ENCODE assay signal across 21 cellular contexts in genomic region chr10:95400789-95401188, GRCh38.
A peak's percentile ranks its signal among the peaks of the same experiment; 100 is the strongest.
DNase-seq lines count a peak whose midpoint lies in the region; ATAC-seq, FAIRE-seq and TF ChIP-seq lines count a peak whose summit lies in the region.
"Had no signal": no experiment of that assay in that cellular context is flagged by ENCODE, and none has a peak within 500 bp of the region (broad histone marks: within the 10 kb centered on the region; RNA-seq: fewer than 3 reads in every experiment).

No MANE protein-coding gene starts in this region.

- intact Hi-C loops in heart right ventricle (cut with DNase I), result no loop called here
- intact Hi-C loops in left ventricle myocardium superior (cut with micrococcal nuclease), result no loop called here
- intact Hi-C loops in K562 (cut with micrococcal nuclease), result no loop called here
- intact Hi-C loops in tibial artery (cut with DNase I; ENCODE audit: low total_unique reads), result no loop called here

- no peak overlapping the region for H2BK12ac ChIP-seq in neuronal stem cell (ENCODE audit: low read length)

- H3K4ac ChIP-seq in mesendoderm (ENCODE audit: low read depth, low read length), result no peak overlapping the region
- no peak overlapping the region for H3K4ac ChIP-seq in neuronal stem cell (ENCODE audit: low read length)

- no peak overlapping the region for H3K56ac ChIP-seq in mesendoderm (ENCODE audit: low read length)

- no peak for TF ChIP-seq RAD21 in K562 (CRISPR knock-in tag; conservative IDR thresholded peaks at IDR 0.05 in 1 of 2, IDR thresholded peaks at IDR 0.05 in 1 of 2)

- H2AK5ac ChIP-seq in mesendoderm (ENCODE audit: low read length) (no peak overlapping the region), neuronal stem cell (ENCODE audit: low read depth, low read length) (no peak overlapping the region)

- no peaks in the 10 kb centered on the region for H3K79me2 ChIP-seq in K562 (ENCODE audit: control insufficient read depth, insufficient read depth, low read length)
- no peaks in the 10 kb centered on the region for H3K79me2 ChIP-seq in mesendoderm (ENCODE audit: control insufficient read depth, insufficient read depth, low read length)

- H3K9me3 ChIP-seq in heart right ventricle (no peaks in the 10 kb centered on the region), K562 (replicated peaks; ENCODE audit: control insufficient read depth, insufficient read depth, low read depth, low read length) (no peaks in the 10 kb centered on the region), tibial artery (no peaks in the 10 kb centered on the region), neuronal stem cell (replicated peaks in 1 of 2; ENCODE audit: control insufficient read depth in 2 of 2, insufficient read depth in 1 of 2, low read depth in 1 of 2, low read length in 2 of 2) (no peaks in the 10 kb centered on the region)
- H3K9me3 ChIP-seq: MG63, vagina had no signal

- no peak for TF ChIP-seq POLR2A in K562 (conservative IDR thresholded peaks at IDR 0.05)

- in situ Hi-C loops in K562 (cut with MboI), result no loop called here

- H4K20me1 ChIP-seq in K562 (replicated peaks; ENCODE audit: control insufficient read depth, insufficient read depth, low read length), result no peaks in the 10 kb centered on the region

- H2BK120ac ChIP-seq in mesendoderm (ENCODE audit: low read depth, low read length) (no peak overlapping the region), neuronal stem cell (ENCODE audit: low read depth, low read length) (no peak overlapping the region)

- no peak overlapping the region for H3K4me2 ChIP-seq in K562 (ENCODE audit: insufficient read depth, low read length)
- H3K4me2 ChIP-seq in mesendoderm (ENCODE audit: low read length), result no peak overlapping the region
- H3K4me2 ChIP-seq in neuronal stem cell (ENCODE audit: insufficient read depth, low read length, poor library complexity, severe bottlenecking), result no peak overlapping the region

- H3K9me1 ChIP-seq in K562 (ENCODE audit: control insufficient read depth, insufficient read depth, low read length), result no peaks in the 10 kb centered on the region

- H3K14ac ChIP-seq in neuronal stem cell (ENCODE audit: low read length), result no peak overlapping the region

- H2AFZ ChIP-seq in K562 (ENCODE audit: low read depth, low read length) (no peak overlapping the region), neuronal stem cell (ENCODE audit: low read length) (no peak overlapping the region)

- FAIRE-seq in K562 (lab: Jason Lieb, UNC), result no peak
- FAIRE-seq: A204.1, bronchial epithelial cell, small intestine had no signal

- H3K27ac ChIP-seq in heart right ventricle (peak overlapping the region in 6 of 10 donors; percentile 18 to 95 (median 38)), K562 (ENCODE audit: extremely low read depth, low read depth, low read length) (no peak overlapping the region), mesendoderm (ENCODE audit: low read depth, low read length) (no peak overlapping the region), tibial artery (peak overlapping the region; percentile 78 to 91), neuronal stem cell (replicated peaks; ENCODE audit: low read length) (no peak overlapping the region)
- H3K27ac ChIP-seq: vagina had no signal

- CTCF ChIA-PET in K562 (lab: Yijun Ruan, JAX; ENCODE audit: low intra/inter-chr PET ratio), result no interaction called here

- no peak overlapping the region for H4K91ac ChIP-seq in neuronal stem cell (ENCODE audit: low read depth, low read length, poor library complexity)

- H2BK5ac ChIP-seq in mesendoderm (ENCODE audit: low read length) (no peak overlapping the region), neuronal stem cell (ENCODE audit: low read length) (no peak overlapping the region)

- no peak overlapping the region for H3K18ac ChIP-seq in mesendoderm (ENCODE audit: low read length)
- no peak overlapping the region for H3K18ac ChIP-seq in neuronal stem cell (ENCODE audit: low read length)

- H3K23ac ChIP-seq in mesendoderm (ENCODE audit: low read length), result no peak overlapping the region
- no peak overlapping the region for H3K23ac ChIP-seq in neuronal stem cell (ENCODE audit: low read depth, low read length, poor library complexity)

- POLR2A ChIA-PET in K562 (lab: Yijun Ruan, JAX), result interaction anchor here (0.6 kb wide), 1 partner anchor 13 kb away, joined by 3 read pairs; no protein-coding TSS in a partner anchor

- H3K9ac ChIP-seq in K562 (ENCODE audit: insufficient read depth in 1 of 2, low read depth in 2 of 2, low read length in 2 of 2), result no peak overlapping the region
- no peak overlapping the region for H3K9ac ChIP-seq in mesendoderm (ENCODE audit: low read length)
- no peak overlapping the region for H3K9ac ChIP-seq in neuronal stem cell (ENCODE audit: low read depth, low read length, poor library complexity)

- no peak for TF ChIP-seq CTCF in heart right ventricle (IDR thresholded peaks at IDR 0.05)
- no peak for TF ChIP-seq CTCF in K562 (IDR thresholded peaks at IDR 0.05 in 2 of 3, conservative IDR thresholded peaks at IDR 0.05 in 1 of 3; ENCODE audit: insufficient read depth in 2 of 3, low read depth in 1 of 3, low read length in 3 of 3)
- no peak for TF ChIP-seq CTCF in tibial artery (IDR thresholded peaks at IDR 0.05)

- H2BK15ac ChIP-seq in mesendoderm (replicated peaks; ENCODE audit: low read depth) (no peak overlapping the region), neuronal stem cell (ENCODE audit: low read length) (no peak overlapping the region)

- H3K4me1 ChIP-seq in heart right ventricle, result peaks cover 9 to 95% (median 58%) of the 10 kb centered on the region in 9 donors
- H3K4me1 ChIP-seq in K562 (replicated peaks in 1 of 2; ENCODE audit: control insufficient read depth in 2 of 2, insufficient read depth in 2 of 2, low read length in 2 of 2), result peaks cover 8% of the 10 kb centered on the region in 2 experiments
- no peaks in the 10 kb centered on the region for H3K4me1 ChIP-seq in mesendoderm (ENCODE audit: control insufficient read depth, low read depth, low read length)
- peaks cover 0 to 97% (median 30%) of the 10 kb centered on the region in 4 donors for H3K4me1 ChIP-seq in tibial artery
- H3K4me1 ChIP-seq in neuronal stem cell (ENCODE audit: control insufficient read depth in 2 of 2, insufficient read depth in 1 of 2, low read depth in 1 of 2, low read length in 2 of 2), result peaks cover 4 to 6% of the 10 kb centered on the region in 2 donors
- H3K4me1 ChIP-seq: vagina had no signal

- H3K4me3 ChIP-seq in heart right ventricle (no peak overlapping the region), K562 (no peak overlapping the region), mesendoderm (ENCODE audit: low read length) (no peak overlapping the region), tibial artery (no peak overlapping the region), neuronal stem cell (ENCODE audit: low read length in 2 of 2) (no peak overlapping the region)
- H3K4me3 ChIP-seq: MG63, vagina had no signal

- 80 to 89% methylated on average over 2 of the region's 2 CpGs for WGBS in heart right ventricle, 2 donors
- WGBS in K562 (ENCODE audit: insufficient coverage, low coverage, missing lambda C conversion rate), result 67% methylated on average over 1 of the region's 2 CpGs
- WGBS in mesendoderm (ENCODE audit: extremely low coverage, insufficient coverage, low lambda C conversion rate), result no CpG with 5 or more reads among the region's 2 CpGs
- no CpG with 5 or more reads among the region's 2 CpGs for WGBS in neuronal stem cell (ENCODE audit: extremely low coverage in 2 of 2, insufficient read length in 2 of 2, insufficient replicate concordance in 1 of 2), 2 donors

- H3K27me3 ChIP-seq in heart right ventricle (no peaks in the 10 kb centered on the region), K562 (ENCODE audit: control insufficient read depth in 2 of 2, insufficient read depth in 2 of 2, low read length in 2 of 2) (no peaks in the 10 kb centered on the region), mesendoderm (ENCODE audit: insufficient read depth, low read length, poor library complexity) (no peaks in the 10 kb centered on the region), tibial artery (no peaks in the 10 kb centered on the region), neuronal stem cell (ENCODE audit: control insufficient read depth in 3 of 3, insufficient read depth in 3 of 3, low read depth in 1 of 3, low read length in 3 of 3) (no peaks in the 10 kb centered on the region)
- H3K27me3 ChIP-seq: MG63, vagina had no signal

- H3K36me3 ChIP-seq in heart right ventricle (peaks cover 0 to 100% (median 32%) of the 10 kb centered on the region in 9 donors), K562 (ENCODE audit: control insufficient read depth, insufficient read depth, low read length) (0 out of 3 replicates have a peak, but pooled peaks cover 3% of the 10 kb centered on the region), mesendoderm (ENCODE audit: control insufficient read depth, insufficient read depth, low read length) (no peaks in the 10 kb centered on the region), tibial artery (peaks cover 96 to 98% (median 97%) of the 10 kb centered on the region in 3 donors), neuronal stem cell (replicated peaks in 1 of 2; ENCODE audit: control insufficient read depth in 2 of 2, insufficient read depth in 2 of 2, low read length in 2 of 2) (peaks cover 0 to 4% of the 10 kb centered on the region in 2 donors)
- H3K36me3 ChIP-seq: MG63 had no signal

- DNase-seq in heart right ventricle (no peak), left ventricle myocardium superior (no peak), K562 (ENCODE audit: extremely low read depth in 1 of 4, low spot score in 3 of 4) (peak in 1 of 4 experiments; percentile 22), mesendoderm (peak; percentile 28), tibial artery (peak in 1 of 2 donors; percentile 64), neuronal stem cell (ENCODE audit: low spot score) (no peak), DMS53 treated with DMSO at 0.1 percent for 48 hours (lab: John Stamatoyannopoulos, UW; ENCODE audit: unreplicated experiment) (no peak)
- DNase-seq: activated CD4-positive, alpha-beta T cell treated with anti-CD3 and anti-CD28 coated beads, Interleukin-2, amount 10 ng/mL, durations not matched to agents 7 days and 5 days; activated effector memory CD4-positive, alpha-beta T cell treated with Interleukin-2 at 50 U/mL for 16 hours; foreskin fibroblast; kidney glomerular epithelial cell; MG63; natural killer cell; NCI-H1694 treated with DMSO at 0.1 percent for 48 hours; NCI-H748 treated with DMSO at 0.1 percent for 48 hours; small intestine; stimulated activated naive CD8-positive, alpha-beta T cell treated with anti-CD3 and anti-CD28 coated beads, Interleukin-15, amount 100 ng/mL, for 72 hours had no signal

- no peak overlapping the region for H4K8ac ChIP-seq in mesendoderm (ENCODE audit: low read depth, low read length)
- H4K8ac ChIP-seq in neuronal stem cell (ENCODE audit: low read depth, low read length), result no peak overlapping the region

- no peak overlapping the region for H4K5ac ChIP-seq in mesendoderm (ENCODE audit: low read length)

- no peak for TF ChIP-seq EP300 in K562 (IDR thresholded peaks at IDR 0.05; ENCODE audit: low read length)

- no peak for ATAC-seq in heart right ventricle
- no peak for ATAC-seq in left ventricle myocardium superior
- no peak for ATAC-seq in K562
- no peak for ATAC-seq in GM21423 (IDR thresholded peaks at IDR 0.05; ENCODE audit: unreplicated experiment)
- ATAC-seq: natural killer cell; stimulated activated naive CD8-positive, alpha-beta T cell treated with anti-CD3 and anti-CD28 coated beads, Interleukin-15, amount 100 ng/mL, for 72 hours had no signal

- H3K79me1 ChIP-seq in mesendoderm (ENCODE audit: low read length) (no peaks in the 10 kb centered on the region), neuronal stem cell (ENCODE audit: low read depth, low read length) (no peaks in the 10 kb centered on the region)

- no TSS peak for BruUV-seq in K562 (replicated peaks; lab: Mats Ljungman, UMichigan)

Comparison
In these comparisons a context has a peak if more than half of its experiments do, and no peak if none do; other contexts are left out.
1. H3K27ac ChIP-seq: peak in heart right ventricle (6 of 10) and tibial artery (2 of 2); none in K562 (single experiment), mesendoderm (single experiment) and neuronal stem cell (single experiment).